In genomic region chr20:9235518-9235917, GRCh38 we compare ENCODE assay signal across 1 cellular context.
TF ChIP-seq lines count a peak whose summit lies in the region.

No MANE protein-coding gene starts in this region.

TF ChIP-seq in SK-N-SH, 30 proteins besides CTCF, POLR2A, EP300 and RAD21 (continued from another document):
- no peak for TF ChIP-seq GATA2 (CRISPR knock-in tag; IDR thresholded peaks at IDR 0.05)
- no peak for TF ChIP-seq EZH2phosphoT487 (IDR thresholded peaks at IDR 0.05; ENCODE audit: borderline replicate concordance, low read depth)
- TF ChIP-seq FOXM1 (IDR thresholded peaks at IDR 0.05; ENCODE audit: low read depth) = peak; percentile 65; the same call in 1 of the 2 replicates
- TF ChIP-seq REST (IDR thresholded peaks at IDR 0.05; ENCODE audit: low read depth, low read length) = 0 out of 2 replicates have a peak, but pooled peaks have one; percentile 6
- 0 out of 2 replicates have a peak, but pooled peaks have one; percentile 46 for TF ChIP-seq ELF1 (IDR thresholded peaks at IDR 0.05)
- no peak for TF ChIP-seq SMC3 (IDR thresholded peaks at IDR 0.05; ENCODE audit: low read depth, low read length)
- peak; percentile 80 for TF ChIP-seq FOSL2 (IDR thresholded peaks at IDR 0.05; ENCODE audit: borderline replicate concordance, low read depth)
- TF ChIP-seq RXRA (IDR thresholded peaks at IDR 0.05; ENCODE audit: borderline replicate concordance, low read depth) = peak; percentile 54; the same call in 1 of the 2 replicates
- TF ChIP-seq TCF12 (IDR thresholded peaks at IDR 0.05) = peak; percentile 99
- no peak for TF ChIP-seq CHD2 (IDR thresholded peaks at IDR 0.05; ENCODE audit: low read length, partially characterized antibody)
- TF ChIP-seq GABPA (IDR thresholded peaks at IDR 0.05; ENCODE audit: low read depth) = no peak
- peak; percentile 8; the same call in 1 of the 2 replicates for TF ChIP-seq MEF2A (IDR thresholded peaks at IDR 0.05; ENCODE audit: borderline replicate concordance, low read depth)
- peak; percentile 96 for TF ChIP-seq PBX3 (IDR thresholded peaks at IDR 0.05)
- no peak for TF ChIP-seq MAX (IDR thresholded peaks at IDR 0.05; ENCODE audit: low read depth)
- no peak for TF ChIP-seq YY1 (IDR thresholded peaks at IDR 0.05; ENCODE audit: low read depth)
- TF ChIP-seq POLR2AphosphoS5 (IDR thresholded peaks at IDR 0.05; ENCODE audit: low read depth, low read length) = peak; percentile 78
- TF ChIP-seq USF2 (IDR thresholded peaks at IDR 0.05; ENCODE audit: borderline replicate concordance, low read depth, low read length) = no peak
- TF ChIP-seq TEAD4 (IDR thresholded peaks at IDR 0.05; ENCODE audit: borderline replicate concordance, insufficient read depth) = peak; percentile 87
- TF ChIP-seq IRF3 (IDR thresholded peaks at IDR 0.05; ENCODE audit: low read depth, low read length) = no peak
- TF ChIP-seq JUND (IDR thresholded peaks at IDR 0.05) = peak; percentile 80
- no peak for TF ChIP-seq SIN3A (IDR thresholded peaks at IDR 0.05; ENCODE audit: borderline replicate concordance, low read depth, low read length)
